Comparison of ENCODE assay signal across 8 cellular contexts in genomic region chr20:12570371-12570770, GRCh38.
DNase-seq lines count a peak whose midpoint lies in the region; ATAC-seq and TF ChIP-seq lines count a peak whose summit lies in the region.

No MANE protein-coding gene starts in this region.

- H3K36me3 Mint-ChIP-seq in brain, result no peaks in the 10 kb centered on the region
- no peaks in the 10 kb centered on the region for H3K36me3 Mint-ChIP-seq in activated naive CD8-positive, alpha-beta T cell treated with anti-CD3 and anti-CD28 coated beads, Interleukin-2, amount 50 U/mL, for 24 hours (ENCODE audit: low read depth)

- no peak for ATAC-seq in activated naive CD8-positive, alpha-beta T cell treated with anti-CD3 and anti-CD28 coated beads, Interleukin-2, amount 50 U/mL, for 24 hours
- ATAC-seq in stimulated activated naive CD8-positive, alpha-beta T cell treated with anti-CD3 and anti-CD28 coated beads, Interleukin-15, Interleukin-2, amounts not matched to agents 100 U/mL and 50 U/mL, for 24 hours, result no peak

- H3K4me1 Mint-ChIP-seq in brain, result peaks cover 24% of the 10 kb centered on the region
- H3K4me1 Mint-ChIP-seq in activated naive CD8-positive, alpha-beta T cell treated with anti-CD3 and anti-CD28 coated beads, Interleukin-2, amount 50 U/mL, for 24 hours, result no peaks in the 10 kb centered on the region

- peak overlapping the region in 1 of 5 experiments; percentile 9 for H3K27ac Mint-ChIP-seq in brain
- no peak overlapping the region for H3K27ac Mint-ChIP-seq in activated naive CD8-positive, alpha-beta T cell treated with anti-CD3 and anti-CD28 coated beads, Interleukin-2, amount 50 U/mL, for 24 hours

- peak; percentile 48 to 65 for TF ChIP-seq CTCF in brain (conservative IDR thresholded peaks at IDR 0.05)

- DNase-seq in HK-2 (ENCODE audit: unreplicated experiment), result peak; percentile 30
- peak; percentile 17 for DNase-seq in NCI-H446 treated with DMSO at 0.1 percent for 48 hours (lab: John Stamatoyannopoulos, UW)
- peak; percentile 17 for DNase-seq in pons (ENCODE audit: low spot score)
- no peak for DNase-seq in T-helper 9 cell
- DNase-seq in CD1c-positive myeloid dendritic cell (ENCODE audit: extremely low spot score), result no peak
- DNase-seq in activated naive CD8-positive, alpha-beta T cell treated with anti-CD3 and anti-CD28 coated beads, Interleukin-2, amount 50 U/mL, for 24 hours, result no peak
- no peak for DNase-seq in stimulated activated naive CD8-positive, alpha-beta T cell treated with anti-CD3 and anti-CD28 coated beads, Interleukin-15, Interleukin-2, amounts not matched to agents 100 U/mL and 50 U/mL, for 24 hours

- H3K4me3 Mint-ChIP-seq in brain, result no peak overlapping the region
- no peak overlapping the region for H3K4me3 Mint-ChIP-seq in activated naive CD8-positive, alpha-beta T cell treated with anti-CD3 and anti-CD28 coated beads, Interleukin-2, amount 50 U/mL, for 24 hours

- H3K9me3 Mint-ChIP-seq in brain, result no peaks in the 10 kb centered on the region
- no peaks in the 10 kb centered on the region for H3K9me3 Mint-ChIP-seq in activated naive CD8-positive, alpha-beta T cell treated with anti-CD3 and anti-CD28 coated beads, Interleukin-2, amount 50 U/mL, for 24 hours

- H3K27me3 Mint-ChIP-seq in brain, result peaks cover 4% of the 10 kb centered on the region
- H3K27me3 Mint-ChIP-seq in activated naive CD8-positive, alpha-beta T cell treated with anti-CD3 and anti-CD28 coated beads, Interleukin-2, amount 50 U/mL, for 24 hours, result no peaks in the 10 kb centered on the region

Comparison
In these comparisons a context has a peak if more than half of its experiments do, and no peak if none do; other contexts are left out.
1. DNase-seq: peak in HK-2 (single experiment), NCI-H446 treated with DMSO at 0.1 percent for 48 hours (single experiment) and pons (single experiment); none in T-helper 9 cell (single experiment), CD1c-positive myeloid dendritic cell (single experiment), activated naive CD8-positive, alpha-beta T cell treated with anti-CD3 and anti-CD28 coated beads, Interleukin-2, amount 50 U/mL, for 24 hours (single experiment) and stimulated activated naive CD8-positive, alpha-beta T cell treated with anti-CD3 and anti-CD28 coated beads, Interleukin-15, Interleukin-2, amounts not matched to agents 100 U/mL and 50 U/mL, for 24 hours (single experiment).